In genomic region chr5:159414021-159414420, GRCh38 we compare ENCODE assay signal across 23 cellular contexts.
DNase-seq lines count a peak whose midpoint lies in the region; ATAC-seq and TF ChIP-seq lines count a peak whose summit lies in the region.
"Had no signal": no experiment of that assay in that cellular context is flagged by ENCODE, and none has a peak within 500 bp of the region (broad histone marks: within the 10 kb centered on the region; RNA-seq: fewer than 3 reads in every experiment).

No MANE protein-coding gene starts in this region.

- H3K27me3 ChIP-seq in GM06990 (replicated peaks; ENCODE audit: control insufficient read depth, insufficient read depth, low read length), result no peaks in the 10 kb centered on the region
- H3K27me3 ChIP-seq: BLaER1, SJCRH30 had no signal

- DNase-seq in GM06990 (ENCODE audit: extremely low read depth, insufficient read length) (peak; percentile 44), germinal center (ENCODE audit: low spot score) (peak; percentile 45), AG08396 (ENCODE audit: low spot score) (no peak), dedifferentiated amniotic fluid mesenchymal stem cell (ENCODE audit: extremely low spot score) (no peak), NCI-H226 (no peak)
- DNase-seq: Caco-2; CD4-positive, alpha-beta memory T cell; DMS 273 treated with DMSO at 0.1 percent for 48 hours; DMS79 treated with DMSO at 0.1 percent for 48 hours; H7; Kasumi-1; NCI-H1048; NCI-H1417 treated with DMSO at 0.1 percent for 48 hours; NCI-H187 treated with DMSO at 0.1 percent for 48 hours; NCI-H2107; NCI-H774; OCI-M1; SJCRH30; T-helper 1 cell had no signal

- H3K36me3 ChIP-seq in GM06990 (ENCODE audit: control insufficient read depth, insufficient read depth, low read length), result no peaks in the 10 kb centered on the region
- H3K36me3 ChIP-seq: BLaER1, SJCRH30 had no signal

- ATAC-seq in GM18867 (IDR thresholded peaks at IDR 0.05; ENCODE audit: unreplicated experiment) (peak; percentile 35), HG03432 (IDR thresholded peaks at IDR 0.05; ENCODE audit: unreplicated experiment) (peak; percentile 31)
- ATAC-seq: GM12878 had no signal

- no peak overlapping the region for H3K4me3 ChIP-seq in GM06990 (replicated peaks; ENCODE audit: low read depth, low read length)
- H3K4me3 ChIP-seq: BLaER1, GM12878, SJCRH30 had no signal

- TF ChIP-seq CTCF in GM06990 (IDR thresholded peaks at IDR 0.05; ENCODE audit: insufficient read depth, low read length, poor library complexity, severe bottlenecking), result no peak

Comparison
In these comparisons a context has a peak if more than half of its experiments do, and no peak if none do; other contexts are left out.
1. DNase-seq: peak in GM06990 (single experiment) and germinal center (single experiment); none in AG08396 (single experiment), dedifferentiated amniotic fluid mesenchymal stem cell (single experiment) and NCI-H226 (single experiment).